Comparison of ENCODE assay signal across 27 cellular contexts in genomic region chr18:39205565-39205964, GRCh38.
A peak's percentile ranks its signal among the peaks of the same experiment; 100 is the strongest.
DNase-seq lines count a peak whose midpoint lies in the region; ATAC-seq and TF ChIP-seq lines count a peak whose summit lies in the region.
"Had no signal": no experiment of that assay in that cellular context is flagged by ENCODE, and none has a peak within 500 bp of the region (broad histone marks: within the 10 kb centered on the region; RNA-seq: fewer than 3 reads in every experiment).

No MANE protein-coding gene starts in this region.

- H2AFZ ChIP-seq in mammary epithelial cell (ENCODE audit: low read depth, low read length): no peak overlapping the region
- H2AFZ ChIP-seq: GM23338 had no signal

- ATAC-seq in HG03520 (IDR thresholded peaks at IDR 0.05; ENCODE audit: unreplicated experiment): no peak
- ATAC-seq: GM23338, heart right ventricle, pancreas had no signal

- intact Hi-C loops in mammary epithelial cell (cut with micrococcal nuclease) (no loop called here), breast epithelium (cut with DNase I; ENCODE audit: low total_unique reads) (no loop called here)

- H3K27me3 ChIP-seq in mammary epithelial cell (ENCODE audit: insufficient read depth, low read length) (no peaks in the 10 kb centered on the region), breast epithelium (no peaks in the 10 kb centered on the region)
- H3K27me3 ChIP-seq: dorsolateral prefrontal cortex, heart right ventricle, pancreas, right atrium auricular region, spleen had no signal

- H3K9me3 ChIP-seq in mammary epithelial cell (replicated peaks; ENCODE audit: insufficient read depth, low read length): no peaks in the 10 kb centered on the region
- no peaks in the 10 kb centered on the region for H3K9me3 ChIP-seq in breast epithelium
- H3K9me3 ChIP-seq: heart right ventricle, pancreas, right atrium auricular region, SK-N-SH had no signal

- H4K20me1 ChIP-seq in mammary epithelial cell (ENCODE audit: insufficient read depth, low read length): no peaks in the 10 kb centered on the region

- no TSS peak for BruUV-seq in mammary epithelial cell (replicated peaks; lab: Mats Ljungman, UMichigan)

- in situ Hi-C loops in mammary epithelial cell (cut with MboI; ENCODE audit: low sequenced_read_pairs in 2 of 2): no loop called here
- in situ Hi-C loops in GM13977 (cut with MboI; ENCODE audit: low pct_unique_long_range_greater_than_20kb, low sequenced_read_pairs, unreplicated experiment): no loop called here

- H3K4me2 ChIP-seq in mammary epithelial cell (ENCODE audit: insufficient read depth, low read depth, low read length): no peak overlapping the region
- H3K4me2 ChIP-seq: GM23338, SK-N-SH had no signal

- dilution Hi-C loops in mammary epithelial cell (cut with HindIII; ENCODE audit: low sequenced_read_pairs): no loop called here

- H3K4me3 ChIP-seq in mammary epithelial cell (replicated peaks in 1 of 3; ENCODE audit: insufficient read depth in 1 of 3, low read depth in 2 of 3, low read length in 3 of 3) (no peak overlapping the region), breast epithelium (no peak overlapping the region), choroid plexus epithelial cell (ENCODE audit: low read depth, low read length) (no peak overlapping the region), skeletal muscle cell (ENCODE audit: low read depth, low read length) (no peak overlapping the region)
- H3K4me3 ChIP-seq: dorsolateral prefrontal cortex, GM23338, heart right ventricle, lung, pancreas, right atrium auricular region, spleen had no signal

- H3K4me1 ChIP-seq in mammary epithelial cell (ENCODE audit: insufficient read depth, low read length) (no peaks in the 10 kb centered on the region), breast epithelium (no peaks in the 10 kb centered on the region)
- H3K4me1 ChIP-seq: heart right ventricle, pancreas, right atrium auricular region, spleen had no signal

- WGBS in mammary epithelial cell (ENCODE audit: low coverage, missing lambda C conversion rate): 74% methylated on average over 3 of the region's 4 CpGs

- no peak overlapping the region for H3K27ac ChIP-seq in mammary epithelial cell (ENCODE audit: insufficient read depth, low read depth, low read length)
- no peak overlapping the region for H3K27ac ChIP-seq in breast epithelium
- H3K27ac ChIP-seq: dorsolateral prefrontal cortex, heart right ventricle, pancreas, right atrium auricular region, spleen had no signal

- H3K36me3 ChIP-seq in mammary epithelial cell (ENCODE audit: insufficient read depth, low read length) (no peaks in the 10 kb centered on the region), breast epithelium (no peaks in the 10 kb centered on the region)
- H3K36me3 ChIP-seq: heart right ventricle, pancreas, right atrium auricular region, spleen had no signal

- DNase-seq in mammary epithelial cell (peak; percentile 6), breast epithelium (ENCODE audit: low spot score in 2 of 2) (no peak), HuH-7 (ENCODE audit: low spot score) (peak; percentile 10), choroid plexus epithelial cell (ENCODE audit: low read depth) (peak; percentile 7), skeletal muscle cell (ENCODE audit: low read depth) (peak; percentile 42), GM13977 (ENCODE audit: low spot score) (no peak), NCI-H82 (lab: John Stamatoyannopoulos, UW) (no peak)
- DNase-seq: activated CD4-positive, alpha-beta T cell treated with anti-CD3 and anti-CD28 coated beads for 1 hour; activated effector memory CD4-positive, alpha-beta T cell treated with Interleukin-2 at 50 U/mL for 16 hours; activated naive CD8-positive, alpha-beta T cell treated with anti-CD3 and anti-CD28 coated beads, Interleukin-2, amount 10 ng/mL, durations not matched to agents 7 days and 5 days; activated T-cell treated with anti-CD3 and anti-CD28 coated beads for 4 hours; CD4-positive, alpha-beta memory T cell; dorsolateral prefrontal cortex; heart right ventricle; HFFc6; kidney glomerular epithelial cell; NCI-H2081; NCI-H226; NCI-H748 treated with DMSO at 0.1 percent for 48 hours; pancreas; SK-N-SH; spleen; T-helper 2 cell had no signal

- TF ChIP-seq CTCF in mammary epithelial cell (conservative IDR thresholded peaks at IDR 0.05 in 1 of 2, IDR thresholded peaks at IDR 0.05 in 1 of 2; ENCODE audit: extremely low read depth in 1 of 2, insufficient read depth in 1 of 2, low read depth in 1 of 2, low read length in 2 of 2) (no peak), breast epithelium (IDR thresholded peaks at IDR 0.05) (no peak), choroid plexus epithelial cell (conservative IDR thresholded peaks at IDR 0.05; ENCODE audit: low read depth, low read length) (no peak), GM13977 (IDR thresholded peaks at IDR 0.05; ENCODE audit: extremely low read depth, insufficient read depth, missing control alignments) (no peak)

- CTCF ChIA-PET in mammary epithelial cell (lab: Charles Lee; ENCODE audit: low non-redundant PET): no interaction called here

- H3K79me2 ChIP-seq in mammary epithelial cell (ENCODE audit: insufficient read depth, low read length): no peaks in the 10 kb centered on the region

- H3K9ac ChIP-seq in mammary epithelial cell (ENCODE audit: insufficient read depth, low read length): no peak overlapping the region
- H3K9ac ChIP-seq: SK-N-SH had no signal

- no peak for TF ChIP-seq POLR2A in breast epithelium (IDR thresholded peaks at IDR 0.05)

Comparison
In these comparisons a context has a peak if more than half of its experiments do, and no peak if none do; other contexts are left out.
1. DNase-seq: peak in mammary epithelial cell (single experiment), HuH-7 (single experiment), choroid plexus epithelial cell (single experiment) and skeletal muscle cell (single experiment); none in breast epithelium (0 of 2), GM13977 (single experiment) and NCI-H82 (single experiment).